20 cellular contexts compared by ENCODE assay signal in genomic region chr10:11081413-11081812, GRCh38.
"Had no signal": no experiment of that assay in that cellular context is flagged by ENCODE, and none has a peak within 500 bp of the region (broad histone marks: within the 10 kb centered on the region; RNA-seq: fewer than 3 reads in every experiment).

No MANE protein-coding gene starts in this region.

- H3K36me3 ChIP-seq: lower lobe of right lung, neural progenitor cell, ovary, transverse colon had no signal

- H3K4me3 ChIP-seq: dorsolateral prefrontal cortex, lower lobe of right lung, neural progenitor cell, ovary, transverse colon had no signal

- H3K4me2 ChIP-seq: neural progenitor cell had no signal

- H3K9me3 ChIP-seq: lower lobe of right lung, ovary, transverse colon had no signal

- H3K9ac ChIP-seq: neural progenitor cell had no signal

- H3K27ac ChIP-seq: lower lobe of right lung, neural progenitor cell, ovary, transverse colon had no signal

- H2AFZ ChIP-seq: neural progenitor cell had no signal

- ATAC-seq: esophagus mucosa; left lobe of liver; lower lobe of right lung; natural killer cell; stimulated activated effector memory CD8-positive, alpha-beta T cell treated with anti-CD3 and anti-CD28 coated beads, Interleukin-12 subunit alpha, Interleukin-12 subunit beta, amount 100 ng/mL, for 72 hours; stimulated activated naive CD8-positive, alpha-beta T cell treated with anti-CD3 and anti-CD28 coated beads, Interleukin-15, Interleukin-2, amounts not matched to agents 100 U/mL and 50 U/mL, for 24 hours had no signal

- H3K27me3 ChIP-seq: neural progenitor cell, ovary, transverse colon had no signal

- DNase-seq: cortex of kidney; dorsolateral prefrontal cortex; effector CD8-positive, alpha-beta T cell; foreskin fibroblast; head of caudate nucleus; hypothalamus; kidney glomerular epithelial cell; lower lobe of right lung; natural killer cell; nucleus accumbens; ovary; right cardiac atrium; stimulated activated CD4-positive, alpha-beta T cell treated with anti-CD3 and anti-CD28 coated beads, Interleukin-4, amount 100 ng/mL, for 1 hour; stimulated activated CD8-positive, alpha-beta memory T cell treated with anti-CD3 and anti-CD28 coated beads, Interleukin-4, amount 100 ng/mL, for 48 hours; stimulated activated naive CD8-positive, alpha-beta T cell treated with anti-CD3 and anti-CD28 coated beads, Interleukin-15, Interleukin-2, amounts not matched to agents 100 U/mL and 50 U/mL, for 24 hours; transverse colon had no signal

- H3K4me1 ChIP-seq: transverse colon had no signal
